Comparison of ENCODE assay signal across 14 cellular contexts in genomic region chr5:68994645-68995044, GRCh38.
DNase-seq lines count a peak whose midpoint lies in the region; ATAC-seq and TF ChIP-seq lines count a peak whose summit lies in the region.
"Had no signal": no experiment of that assay in that cellular context is flagged by ENCODE, and none has a peak within 500 bp of the region (broad histone marks: within the 10 kb centered on the region; RNA-seq: fewer than 3 reads in every experiment).

No MANE protein-coding gene starts in this region.

- H3K27me3 Mint-ChIP-seq in T-helper 2 cell treated with Interferon-gamma antibody and Interleukin-4, amounts not matched to agents 5 μg/mL and 100 μg/mL, for 36 hours (ENCODE audit: low read depth): no peaks in the 10 kb centered on the region
- peaks cover 0 to 13% (median 5%) of the 10 kb centered on the region in 5 donors for H3K27me3 Mint-ChIP-seq in naive thymus-derived CD8-positive, alpha-beta T cell
- H3K27me3 Mint-ChIP-seq: dendritic cell treated with granulocyte-macrophage colony-stimulating factor and Interleukin-4, amounts not matched to agents 40 ng/mL and 50 ng/mL, for 4 days had no signal

- H3K4me3 ChIP-seq in mammary epithelial cell (replicated peaks in 1 of 3; ENCODE audit: insufficient read depth in 1 of 3, low read depth in 2 of 3, low read length in 3 of 3): no peak overlapping the region
- no peak overlapping the region for H3K4me3 ChIP-seq in breast epithelium
- H3K4me3 ChIP-seq in neuronal stem cell (ENCODE audit: low read length in 2 of 2): no peak overlapping the region
- H3K4me3 ChIP-seq: SK-N-MC had no signal

- H2BK5ac ChIP-seq in neuronal stem cell (ENCODE audit: low read length): no peak overlapping the region

- no peak overlapping the region for H4K8ac ChIP-seq in neuronal stem cell (ENCODE audit: low read depth, low read length)

- H3K23ac ChIP-seq in neuronal stem cell (ENCODE audit: low read depth, low read length, poor library complexity): no peak overlapping the region

- intact Hi-C loops in mammary epithelial cell (cut with micrococcal nuclease): no loop called here
- intact Hi-C loops in breast epithelium (cut with DNase I; ENCODE audit: low total_unique reads): no loop called here

- no peaks in the 10 kb centered on the region for H4K20me1 ChIP-seq in mammary epithelial cell (ENCODE audit: insufficient read depth, low read length)

- dilution Hi-C loops in mammary epithelial cell (cut with HindIII; ENCODE audit: low sequenced_read_pairs): no loop called here

- H3K4me3 Mint-ChIP-seq in T-helper 2 cell treated with Interferon-gamma antibody and Interleukin-4, amounts not matched to agents 5 μg/mL and 100 μg/mL, for 36 hours: no peak overlapping the region
- H3K4me3 Mint-ChIP-seq in naive thymus-derived CD8-positive, alpha-beta T cell: no peak overlapping the region
- H3K4me3 Mint-ChIP-seq: dendritic cell treated with granulocyte-macrophage colony-stimulating factor and Interleukin-4, amounts not matched to agents 40 ng/mL and 50 ng/mL, for 4 days; mesothelial cell of epicardium; type B pancreatic cell had no signal

- H2BK120ac ChIP-seq in neuronal stem cell (ENCODE audit: low read depth, low read length): no peak overlapping the region

- WGBS in mammary epithelial cell (ENCODE audit: low coverage, missing lambda C conversion rate): 49% methylated on average over 4 of the region's 4 CpGs
- no CpG with 5 or more reads among the region's 4 CpGs for WGBS in neuronal stem cell (ENCODE audit: extremely low coverage in 2 of 2, insufficient read length in 2 of 2, insufficient replicate concordance in 1 of 2), 2 donors

- H2BK15ac ChIP-seq in neuronal stem cell (ENCODE audit: low read length): no peak overlapping the region

- CTCF ChIA-PET in mammary epithelial cell (lab: Charles Lee; ENCODE audit: low non-redundant PET): no interaction called here

- in situ Hi-C loops in mammary epithelial cell (cut with MboI; ENCODE audit: low sequenced_read_pairs in 2 of 2): loop anchor here in 1 of 2 donors (25.0 kb wide), 1 partner anchor 532 kb away; no protein-coding TSS in a partner anchor

- H3K18ac ChIP-seq in neuronal stem cell (ENCODE audit: low read length): no peak overlapping the region

- no peaks in the 10 kb centered on the region for H3K9me3 ChIP-seq in mammary epithelial cell (replicated peaks; ENCODE audit: insufficient read depth, low read length)
- H3K9me3 ChIP-seq in breast epithelium: no peaks in the 10 kb centered on the region
- H3K9me3 ChIP-seq in neuronal stem cell (replicated peaks in 1 of 2; ENCODE audit: control insufficient read depth in 2 of 2, insufficient read depth in 1 of 2, low read depth in 1 of 2, low read length in 2 of 2): peaks cover 0 to 2% of the 10 kb centered on the region in 2 donors

- H3K27me3 ChIP-seq in mammary epithelial cell (ENCODE audit: insufficient read depth, low read length): no peaks in the 10 kb centered on the region
- no peaks in the 10 kb centered on the region for H3K27me3 ChIP-seq in breast epithelium
- H3K27me3 ChIP-seq in neuronal stem cell (ENCODE audit: control insufficient read depth in 3 of 3, insufficient read depth in 3 of 3, low read depth in 1 of 3, low read length in 3 of 3): peaks cover 0 to 3% (median 2%) of the 10 kb centered on the region in 3 experiments

- no peak overlapping the region for H3K14ac ChIP-seq in neuronal stem cell (ENCODE audit: low read length)

- H4K91ac ChIP-seq in neuronal stem cell (ENCODE audit: low read depth, low read length, poor library complexity): no peak overlapping the region

- no peak overlapping the region for H3K4ac ChIP-seq in neuronal stem cell (ENCODE audit: low read length)

- no peaks in the 10 kb centered on the region for H3K9me3 Mint-ChIP-seq in T-helper 2 cell treated with Interferon-gamma antibody and Interleukin-4, amounts not matched to agents 5 μg/mL and 100 μg/mL, for 36 hours
- H3K9me3 Mint-ChIP-seq in naive thymus-derived CD8-positive, alpha-beta T cell: peaks cover 0 to 11% (median 0%) of the 10 kb centered on the region in 9 donors
- H3K9me3 Mint-ChIP-seq: dendritic cell treated with granulocyte-macrophage colony-stimulating factor and Interleukin-4, amounts not matched to agents 40 ng/mL and 50 ng/mL, for 4 days had no signal

- POLR2A ChIA-PET in naive thymus-derived CD8-positive, alpha-beta T cell (lab: Charles Lee): no interaction called here

- no peak for TF ChIP-seq POLR2A in breast epithelium (IDR thresholded peaks at IDR 0.05)

- H3K36me3 Mint-ChIP-seq in T-helper 2 cell treated with Interferon-gamma antibody and Interleukin-4, amounts not matched to agents 5 μg/mL and 100 μg/mL, for 36 hours (ENCODE audit: low read depth): no peaks in the 10 kb centered on the region
- H3K36me3 Mint-ChIP-seq in naive thymus-derived CD8-positive, alpha-beta T cell: peaks cover 0 to 1% (median 0%) of the 10 kb centered on the region in 3 donors
- H3K36me3 Mint-ChIP-seq: mesothelial cell of epicardium, type B pancreatic cell had no signal

- H3K79me2 ChIP-seq in mammary epithelial cell (ENCODE audit: insufficient read depth, low read length): no peaks in the 10 kb centered on the region

- H3K4me2 ChIP-seq in mammary epithelial cell (ENCODE audit: insufficient read depth, low read depth, low read length) (peak overlapping the region; percentile 29), neuronal stem cell (ENCODE audit: insufficient read depth, low read length, poor library complexity, severe bottlenecking) (no peak overlapping the region)

- H2AFZ ChIP-seq in mammary epithelial cell (ENCODE audit: low read depth, low read length) (peak overlapping the region; percentile 74), neuronal stem cell (ENCODE audit: low read length) (no peak overlapping the region)

- ATAC-seq in HG02610 (IDR thresholded peaks at IDR 0.05; ENCODE audit: unreplicated experiment): peak; percentile 90
- ATAC-seq in naive thymus-derived CD8-positive, alpha-beta T cell: no peak
- no peak for ATAC-seq in omental fat pad (ENCODE audit: low FRiP score)

- TF ChIP-seq CTCF in mammary epithelial cell (conservative IDR thresholded peaks at IDR 0.05 in 1 of 2, IDR thresholded peaks at IDR 0.05 in 1 of 2; ENCODE audit: extremely low read depth in 1 of 2, insufficient read depth in 1 of 2, low read depth in 1 of 2, low read length in 2 of 2): no peak
- no peak for TF ChIP-seq CTCF in breast epithelium (IDR thresholded peaks at IDR 0.05)
- no peak for TF ChIP-seq CTCF in omental fat pad (IDR thresholded peaks at IDR 0.05)

- H2AK5ac ChIP-seq in neuronal stem cell (ENCODE audit: low read depth, low read length): no peak overlapping the region

- H3K4me1 ChIP-seq in mammary epithelial cell (ENCODE audit: insufficient read depth, low read length) (peaks cover 15% of the 10 kb centered on the region), breast epithelium (no peaks in the 10 kb centered on the region), neuronal stem cell (ENCODE audit: control insufficient read depth in 2 of 2, insufficient read depth in 1 of 2, low read depth in 1 of 2, low read length in 2 of 2) (peaks cover 0 to 4% of the 10 kb centered on the region in 2 donors)

- H3K27ac ChIP-seq in mammary epithelial cell (ENCODE audit: insufficient read depth, low read depth, low read length) (no peak overlapping the region), breast epithelium (peak overlapping the region in 1 of 2 donors; percentile 49), neuronal stem cell (replicated peaks; ENCODE audit: low read length) (no peak overlapping the region)
- H3K27ac ChIP-seq: SK-N-MC had no signal

- no peaks in the 10 kb centered on the region for H3K36me3 ChIP-seq in mammary epithelial cell (ENCODE audit: insufficient read depth, low read length)
- H3K36me3 ChIP-seq in breast epithelium: no peaks in the 10 kb centered on the region
- H3K36me3 ChIP-seq in neuronal stem cell (replicated peaks in 1 of 2; ENCODE audit: control insufficient read depth in 2 of 2, insufficient read depth in 2 of 2, low read length in 2 of 2): no peaks in the 10 kb centered on the region

- DNase-seq in mammary epithelial cell (no peak), breast epithelium (ENCODE audit: low spot score in 2 of 2) (no peak), GM19240 (ENCODE audit: insufficient read length, low spot score) (no peak), neuronal stem cell (ENCODE audit: low spot score) (no peak), omental fat pad (ENCODE audit: low spot score) (no peak)
- peak; percentile 10 for DNase-seq in T-helper 2 cell treated with Interferon-gamma antibody and Interleukin-4, amounts not matched to agents 5 μg/mL and 100 μg/mL, for 36 hours (ENCODE audit: low spot score)
- DNase-seq in naive thymus-derived CD8-positive, alpha-beta T cell: no peak
- DNase-seq: COR-L47, NCI-H2171 had no signal

- peaks cover 14% of the 10 kb centered on the region for H3K4me1 Mint-ChIP-seq in T-helper 2 cell treated with Interferon-gamma antibody and Interleukin-4, amounts not matched to agents 5 μg/mL and 100 μg/mL, for 36 hours (ENCODE audit: low read depth)
- H3K4me1 Mint-ChIP-seq in naive thymus-derived CD8-positive, alpha-beta T cell: peaks cover 0 to 9% (median 0%) of the 10 kb centered on the region in 4 donors

- BruUV-seq in mammary epithelial cell (replicated peaks; lab: Mats Ljungman, UMichigan): no TSS peak

- no peaks in the 10 kb centered on the region for H3K79me1 ChIP-seq in neuronal stem cell (ENCODE audit: low read depth, low read length)

- H2BK12ac ChIP-seq in neuronal stem cell (ENCODE audit: low read length): no peak overlapping the region

- peak overlapping the region; percentile 8 for H3K27ac Mint-ChIP-seq in T-helper 2 cell treated with Interferon-gamma antibody and Interleukin-4, amounts not matched to agents 5 μg/mL and 100 μg/mL, for 36 hours
- no peak overlapping the region for H3K27ac Mint-ChIP-seq in naive thymus-derived CD8-positive, alpha-beta T cell
- H3K27ac Mint-ChIP-seq: dendritic cell treated with granulocyte-macrophage colony-stimulating factor and Interleukin-4, amounts not matched to agents 40 ng/mL and 50 ng/mL, for 4 days; type B pancreatic cell had no signal

- H3K9ac ChIP-seq in mammary epithelial cell (ENCODE audit: insufficient read depth, low read length): no peak overlapping the region
- no peak overlapping the region for H3K9ac ChIP-seq in neuronal stem cell (ENCODE audit: low read depth, low read length, poor library complexity)
